Comparison of ENCODE assay signal across 8 cellular contexts in genomic region chrX:136147320-136147901, GRCh38. TPM values are rescaled to one million over a fixed set of nuclear protein-coding genes. Genes with fewer than 3 reads are reported as not detected.
A peak's percentile ranks its signal among the peaks of the same experiment; 100 is the strongest.
DNase-seq lines count a peak whose midpoint lies in the region; ATAC-seq, FAIRE-seq and TF ChIP-seq lines count a peak whose summit lies in the region.

Gene FHL1, plus strand, starts transcription at chrX:136147533.

- H3K9me3 ChIP-seq in HUES48 (ENCODE audit: control insufficient read depth, insufficient read depth, low read length) (no peaks in the 10 kb centered on the region), WERI-Rb-1 (ENCODE audit: severe bottlenecking) (peaks cover 3% of the 10 kb centered on the region), keratinocyte (ENCODE audit: control insufficient read depth, low read depth, low read length) (no peaks in the 10 kb centered on the region), spleen (no peaks in the 10 kb centered on the region)

- H3K79me2 ChIP-seq in keratinocyte (ENCODE audit: control insufficient read depth, insufficient read depth, low read length) = peaks cover 37% of the 10 kb centered on the region

- H3K36me3 ChIP-seq in HUES48 (ENCODE audit: control insufficient read depth, insufficient read depth, low read length) (no peaks in the 10 kb centered on the region), WERI-Rb-1 (no peaks in the 10 kb centered on the region), keratinocyte (ENCODE audit: control insufficient read depth in 2 of 2, extremely low read depth in 1 of 2, insufficient read depth in 2 of 2, low read length in 2 of 2) (no peaks in the 10 kb centered on the region), spleen (no peaks in the 10 kb centered on the region)

- no peak for TF ChIP-seq POLR2A in spleen (IDR thresholded peaks at IDR 0.05)

- 1 to 45% (median 20%) methylated on average over 8 to 75 of the region's 83 CpGs for WGBS in spleen, 5 donors

- H3K4me3 ChIP-seq in HUES48 (ENCODE audit: low read depth, low read length) (peak within 1 kb of the TSS; percentile 79), WERI-Rb-1 (ENCODE audit: low read depth, low read length) (peak within 1 kb of the TSS; percentile 48), keratinocyte (ENCODE audit: control insufficient read depth in 2 of 3, extremely low read depth in 1 of 3, insufficient read depth in 2 of 3, low read depth in 1 of 3, low read length in 3 of 3) (peak within 1 kb of the TSS; percentile 50 to 71 (median 63)), spleen (peak within 1 kb of the TSS; percentile 38 to 83 (median 57))

- no peak for ATAC-seq in GM19455 (IDR thresholded peaks at IDR 0.05; ENCODE audit: unreplicated experiment)
- ATAC-seq in HG03469 (IDR thresholded peaks at IDR 0.05; ENCODE audit: unreplicated experiment) = no peak

- peak within 1 kb of the TSS; percentile 2 for H2AFZ ChIP-seq in keratinocyte (ENCODE audit: control insufficient read depth, low read length)

- FAIRE-seq in keratinocyte (lab: Jason Lieb, UNC) = no peak

- H4K20me1 ChIP-seq in keratinocyte (ENCODE audit: control insufficient read depth, extremely low read depth, insufficient read depth, low read length) = no peaks in the 10 kb centered on the region

- H3K4me2 ChIP-seq in keratinocyte (ENCODE audit: control insufficient read depth, extremely low read depth, insufficient read depth, low read depth, low read length) = peak within 1 kb of the TSS; percentile 72

- peaks cover 36% of the 10 kb centered on the region for H3K27me3 ChIP-seq in HUES48 (ENCODE audit: control insufficient read depth, insufficient read depth, low read length)
- H3K27me3 ChIP-seq in WERI-Rb-1 (ENCODE audit: insufficient read depth, low read depth, severe bottlenecking) = peaks cover 45% of the 10 kb centered on the region
- peaks cover 4% of the 10 kb centered on the region for H3K27me3 ChIP-seq in keratinocyte (ENCODE audit: control insufficient read depth, extremely low read depth, insufficient read depth, low read length)
- peaks cover 0 to 12% (median 0%) of the 10 kb centered on the region in 7 donors for H3K27me3 ChIP-seq in spleen (replicated peaks in 1 of 7)

- H3K27ac ChIP-seq in HUES48 (ENCODE audit: low read depth, low read length) (no peak within 1 kb of the TSS), WERI-Rb-1 (no peak within 1 kb of the TSS), keratinocyte (ENCODE audit: control insufficient read depth, insufficient read depth, low read length) (peak within 1 kb of the TSS; percentile 45), spleen (peak within 1 kb of the TSS; percentile 53 to 84 (median 76))

- H3K4me1 ChIP-seq in HUES48 (ENCODE audit: control insufficient read depth, insufficient read depth, low read length) (peaks cover 20% of the 10 kb centered on the region), keratinocyte (ENCODE audit: control insufficient read depth, extremely low read depth, insufficient read depth, low read length) (peaks cover 5% of the 10 kb centered on the region), spleen (peaks cover 0 to 23% (median 3%) of the 10 kb centered on the region in 6 donors)

- no peak for TF ChIP-seq CTCF in WERI-Rb-1 (IDR thresholded peaks at IDR 0.05; ENCODE audit: low read depth, low read length)
- no peak for TF ChIP-seq CTCF in keratinocyte (optimal IDR thresholded peaks at IDR 0.05 in 1 of 3, IDR thresholded peaks at IDR 0.05 in 1 of 3, conservative IDR thresholded peaks at IDR 0.05 in 1 of 3; ENCODE audit: extremely low read depth in 1 of 3, insufficient read depth in 2 of 3, low read length in 3 of 3)
- no peak for TF ChIP-seq CTCF in spleen (IDR thresholded peaks at IDR 0.05 in 8 of 11, conservative IDR thresholded peaks at IDR 0.05 in 3 of 11)

- dilution Hi-C loops in keratinocyte (cut with MboI; ENCODE audit: extremely low pct_ligation_motif_present, low sequenced_read_pairs) = no loop called here

- peak; percentile 19 for DNase-seq in COLO668 (lab: John Stamatoyannopoulos, UW; ENCODE audit: unreplicated experiment)
- DNase-seq in WERI-Rb-1 = peak; percentile 45
- peak; percentile 57 for DNase-seq in cerebellar cortex (ENCODE audit: low spot score)
- DNase-seq in keratinocyte (ENCODE audit: low read depth, low spot score) = no peak
- DNase-seq in spleen = peak; percentile 86

- intact Hi-C loops in spleen (cut with DNase I; ENCODE audit: low total_unique reads) = no loop called here

- H3K9ac ChIP-seq in HUES48 (ENCODE audit: low read depth, low read length) = peak within 1 kb of the TSS; percentile 66
- H3K9ac ChIP-seq in keratinocyte (ENCODE audit: control insufficient read depth, extremely low read depth, insufficient read depth, low read length) = peak within 1 kb of the TSS; percentile 71

- no peaks in the 10 kb centered on the region for H3K9me1 ChIP-seq in keratinocyte (ENCODE audit: control insufficient read depth, extremely low read depth, insufficient read depth, low read length)

RNA-seq across cellular contexts. Expression of gene FHL1, which starts in this region (rescaled TPM):
- 121 to 226 TPM (median 203 TPM) in 3 replicates for polyA plus RNA-seq in keratinocyte
- polyA plus RNA-seq in keratinocyte (2011; ENCODE audit: low read depth) = 13.3 TPM
- 140 and 197 TPM in 2 replicates for polyA plus RNA-seq in keratinocyte (2011; cell fraction: cytosol; rRNA removed)
- 112 and 118 TPM in 2 replicates for polyA plus RNA-seq in keratinocyte (2011; cell fraction: nucleus; rRNA removed)
- 26.8 and 132 TPM in 2 replicates for polyA plus RNA-seq in keratinocyte (2012; ENCODE audit: low replicate concordance)
- 163 to 220 TPM (median 184 TPM) in 3 replicates for polyA minus RNA-seq in keratinocyte
- polyA minus RNA-seq in keratinocyte (2011; cell fraction: cytosol; rRNA and poly(A)+ RNA removed) = 134 TPM
- polyA minus RNA-seq in keratinocyte (2011; cell fraction: nucleus; rRNA and poly(A)+ RNA removed) = 27.9 and 46.4 TPM in 2 replicates
- 100 to 1,000 TPM in 1 of 7 donors, 10 to 100 TPM in 6; 55.1 to 108 (median 68.8) TPM for total RNA-seq in spleen
- polyA plus RNA-seq in spleen = 10 to 100 TPM; 33.0 to 43.1 (median 35.9) TPM

Comparison
In these comparisons a context has a peak if more than half of its experiments do, and no peak if none do; other contexts are left out.
1. H3K27ac ChIP-seq: peak in keratinocyte (single experiment) and spleen (8 of 8); none in HUES48 (single experiment) and WERI-Rb-1 (single experiment).
2. Peak in every context shown above with its lines, with median percentiles within 50 percentile points of each other: H3K4me3 ChIP-seq.